In the genomic region with DNA sequence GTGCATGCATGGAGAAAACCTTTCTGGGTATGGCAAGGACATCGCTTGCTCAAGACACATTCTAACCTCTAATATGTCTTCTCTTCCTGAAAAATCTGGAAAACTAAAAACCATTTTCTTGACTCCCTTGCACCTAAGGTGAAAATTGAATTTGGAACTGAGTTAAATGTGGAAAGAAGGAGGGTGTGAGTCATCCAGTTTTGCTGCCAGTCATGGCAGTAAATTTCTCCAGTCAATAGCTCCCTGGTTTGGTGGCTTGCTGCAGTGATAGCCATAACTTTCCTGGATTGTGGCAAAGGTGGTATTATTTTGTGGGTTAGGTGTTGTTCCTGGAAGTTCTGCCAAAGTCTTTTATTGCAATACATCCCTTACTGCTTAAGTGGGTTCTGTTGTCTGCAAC, we compare ENCODE assay signal across 1 cellular context.
TF ChIP-seq lines count a peak whose summit lies in the region.

No MANE protein-coding gene starts in this region.

TF ChIP-seq in GM12891, 5 proteins besides CTCF, POLR2A, EP300 and RAD21 (continued from another document):
- TF ChIP-seq PAX5 (IDR thresholded peaks at IDR 0.05; ENCODE audit: insufficient read depth, low read length, severe bottlenecking) = no peak
